In genomic region chr15:65423150-65423976, GRCh38 we compare ENCODE assay signal across 9 cellular contexts. TPM values are rescaled to one million over a fixed set of nuclear protein-coding genes. Genes with fewer than 3 reads are reported as not detected.
DNase-seq lines count a peak whose midpoint lies in the region; ATAC-seq and TF ChIP-seq lines count a peak whose summit lies in the region.
"Had no signal": no experiment of that assay in that cellular context is flagged by ENCODE, and none has a peak within 500 bp of the region (broad histone marks: within the 10 kb centered on the region; RNA-seq: fewer than 3 reads in every experiment).

No MANE protein-coding gene starts in this region.

- H4K8ac ChIP-seq in mesenchymal stem cell (ENCODE audit: low read length), result peak overlapping the region; percentile 85

- H3K4me1 ChIP-seq in mesenchymal stem cell (ENCODE audit: control insufficient read depth, insufficient read depth, low read depth, low read length) (peaks cover 14% of the 10 kb centered on the region), tibial artery (peaks cover 4 to 20% (median 18%) of the 10 kb centered on the region in 4 donors)

- H3K27me3 ChIP-seq in mesenchymal stem cell (ENCODE audit: control insufficient read depth in 1 of 2, insufficient read depth in 1 of 2, low read length in 2 of 2) (peaks cover 0 to 38% of the 10 kb centered on the region in 2 experiments), tibial artery (peaks cover 0 to 16% of the 10 kb centered on the region in 2 donors)

- H3K27me3 Mint-ChIP-seq in activated naive CD4-positive, alpha-beta T cell treated with anti-CD3 and anti-CD28 coated beads, Interleukin-2, amount 50 U/mL, for 24 hours, result peaks cover 35% of the 10 kb centered on the region

- in situ Hi-C loops in astrocyte of the spinal cord (cut with HindIII; ENCODE audit: low sequenced_read_pairs), result no loop called here

- H2BK5ac ChIP-seq in mesenchymal stem cell (ENCODE audit: low read depth, low read length, poor library complexity, severe bottlenecking), result peak overlapping the region; percentile 47

- peak overlapping the region; percentile 71 for H3K4me2 ChIP-seq in mesenchymal stem cell (ENCODE audit: low read length, poor library complexity, severe bottlenecking)

- H3K36me3 ChIP-seq in mesenchymal stem cell (ENCODE audit: control insufficient read depth in 1 of 2, insufficient read depth in 2 of 2, low read depth in 1 of 2, low read length in 2 of 2), result no peaks in the 10 kb centered on the region
- H3K36me3 ChIP-seq in tibial artery, result no peaks in the 10 kb centered on the region

- peak overlapping the region; percentile 16 to 26 for H3K18ac ChIP-seq in mesenchymal stem cell (ENCODE audit: low read depth in 1 of 2, low read length in 2 of 2)

- peaks cover 3% of the 10 kb centered on the region for H3K79me1 ChIP-seq in mesenchymal stem cell (replicated peaks; ENCODE audit: low read length, poor library complexity, severe bottlenecking)

- H3K27ac ChIP-seq in mesenchymal stem cell (ENCODE audit: low read length, poor library complexity, severe bottlenecking) (peak overlapping the region; percentile 14), tibial artery (no peak overlapping the region)

- peak overlapping the region; percentile 13 for H2AK5ac ChIP-seq in mesenchymal stem cell (ENCODE audit: low read length, severe bottlenecking)

- TF ChIP-seq CTCF in astrocyte of the spinal cord (IDR thresholded peaks at IDR 0.05; ENCODE audit: low read depth, low read length) (no peak), tibial artery (IDR thresholded peaks at IDR 0.05) (no peak)

- DNase-seq in activated naive CD4-positive, alpha-beta T cell treated with anti-CD3 and anti-CD28 coated beads, Interleukin-2, amount 50 U/mL, for 16 hours, result no peak
- no peak for DNase-seq in astrocyte of the spinal cord (ENCODE audit: low read depth, low spot score)
- peak; percentile 7 for DNase-seq in mesenchymal stem cell
- DNase-seq in tibial artery, result no peak
- DNase-seq in occipital lobe (lab: John Stamatoyannopoulos, UW), result no peak
- no peak for DNase-seq in pons (ENCODE audit: low spot score)
- DNase-seq: activated CD8-positive, alpha-beta memory T cell treated with anti-CD3 and anti-CD28 coated beads, Interleukin-2, amount 50 U/mL, for 48 hours had no signal

- no peak overlapping the region for H3K4ac ChIP-seq in mesenchymal stem cell (ENCODE audit: low read depth in 1 of 2, low read length in 2 of 2)

- intact Hi-C loops in tibial artery (cut with DNase I; ENCODE audit: low total_unique reads), result no loop called here

- peaks cover 23% of the 10 kb centered on the region for H3K4me1 Mint-ChIP-seq in activated naive CD4-positive, alpha-beta T cell treated with anti-CD3 and anti-CD28 coated beads, Interleukin-2, amount 50 U/mL, for 24 hours

- H3K14ac ChIP-seq in mesenchymal stem cell (ENCODE audit: low read length in 2 of 2), result no peak overlapping the region

- no peak for ATAC-seq in HG02678 (IDR thresholded peaks at IDR 0.05; ENCODE audit: unreplicated experiment)

- H3K4me3 ChIP-seq in astrocyte of the spinal cord (ENCODE audit: low read depth, low read length) (peak overlapping the region; percentile 33), mesenchymal stem cell (ENCODE audit: insufficient read depth in 1 of 2, low read depth in 1 of 2, low read length in 2 of 2) (peak overlapping the region; percentile 44 to 96), tibial artery (peak overlapping the region; percentile 51 to 62)

- H2BK12ac ChIP-seq in mesenchymal stem cell (ENCODE audit: low read length in 2 of 2), result peak overlapping the region in 1 of 2 experiments; percentile 2

- WGBS in mesenchymal stem cell, result 19% methylated on average over 27 of the region's 28 CpGs

- peak overlapping the region; percentile 85 for H2BK120ac ChIP-seq in mesenchymal stem cell (ENCODE audit: low read depth, low read length)

- no peaks in the 10 kb centered on the region for H3K9me3 Mint-ChIP-seq in activated naive CD4-positive, alpha-beta T cell treated with anti-CD3 and anti-CD28 coated beads, Interleukin-2, amount 50 U/mL, for 24 hours

- H3K23ac ChIP-seq in mesenchymal stem cell (ENCODE audit: low read length in 2 of 2), result no peak overlapping the region

- peak overlapping the region; percentile 89 for H3K4me3 Mint-ChIP-seq in activated naive CD4-positive, alpha-beta T cell treated with anti-CD3 and anti-CD28 coated beads, Interleukin-2, amount 50 U/mL, for 24 hours

- peak overlapping the region; percentile 36 for H3K9ac ChIP-seq in mesenchymal stem cell (ENCODE audit: low read length)

- peaks cover 2% of the 10 kb centered on the region for H3K36me3 Mint-ChIP-seq in activated naive CD4-positive, alpha-beta T cell treated with anti-CD3 and anti-CD28 coated beads, Interleukin-2, amount 50 U/mL, for 24 hours

- H2BK15ac ChIP-seq in mesenchymal stem cell (ENCODE audit: low read depth, poor library complexity, severe bottlenecking), result peak overlapping the region; percentile 50

- H2AFZ ChIP-seq in mesenchymal stem cell (ENCODE audit: low read depth, low read length), result peak overlapping the region; percentile 1

- H3K9me3 ChIP-seq in mesenchymal stem cell (ENCODE audit: control insufficient read depth, low read length) (no peaks in the 10 kb centered on the region), tibial artery (no peaks in the 10 kb centered on the region)

- H3K27ac Mint-ChIP-seq in activated naive CD4-positive, alpha-beta T cell treated with anti-CD3 and anti-CD28 coated beads, Interleukin-2, amount 50 U/mL, for 24 hours, result no peak overlapping the region

- H4K91ac ChIP-seq in mesenchymal stem cell (ENCODE audit: low read length), result no peak overlapping the region

RNA-seq across cellular contexts. Expression of gene IGDCC4, which starts 0.6 kb away (rescaled TPM):
- 14.9 TPM for polyA plus RNA-seq in mesenchymal stem cell (2013, experiment 1 of 2)
- 17.1 TPM for polyA plus RNA-seq in mesenchymal stem cell (2013, experiment 2 of 2)
- total RNA-seq in occipital lobe, result 7.8 TPM

RNA-seq across cellular contexts. Expression of gene IGDCC3, which starts 45.6 kb away (rescaled TPM):
- 4.8 TPM for polyA plus RNA-seq in mesenchymal stem cell (2013, experiment 1 of 2)
- polyA plus RNA-seq in mesenchymal stem cell (2013, experiment 2 of 2), result 4.8 TPM
- 7.6 TPM for total RNA-seq in occipital lobe
